ENCODE assay signal across 33 cellular contexts in genomic region chrX:24184018-24184417, GRCh38. TPM values are rescaled to one million over a fixed set of nuclear protein-coding genes. Genes with fewer than 3 reads are reported as not detected.
DNase-seq lines count a peak whose midpoint lies in the region; ATAC-seq and TF ChIP-seq lines count a peak whose summit lies in the region.
"Had no signal": no experiment of that assay in that cellular context is flagged by ENCODE, and none has a peak within 500 bp of the region (broad histone marks: within the 10 kb centered on the region; RNA-seq: fewer than 3 reads in every experiment).

No MANE protein-coding gene starts in this region.

- H3K4me1 ChIP-seq in cardiac muscle cell (ENCODE audit: low read depth): peaks cover 3% of the 10 kb centered on the region
- peaks cover 0 to 12% of the 10 kb centered on the region in 2 donors for H3K4me1 ChIP-seq in left lung
- H3K4me1 ChIP-seq: uterus had no signal

- DNase-seq in cardiac muscle cell (ENCODE audit: low read depth in 1 of 2, low spot score in 1 of 2) (peak in 1 of 2 donors; percentile 66), cardiac septum (ENCODE audit: low spot score) (no peak), left lung (no peak), GM03348 (ENCODE audit: low spot score) (no peak), HUDEP-2 (lab: John Stamatoyannopoulos, UW; ENCODE audit: unreplicated experiment in 76 of 76) (no peak)
- DNase-seq in activated T-cell treated with anti-CD3 and anti-CD28 coated beads, Interleukin-2, amount 50 U/mL, for 4 hours: no peak
- DNase-seq: activated CD4-positive, alpha-beta T cell treated with anti-CD3 and anti-CD28 coated beads for 4 hours; activated effector memory CD4-positive, alpha-beta T cell treated with Interleukin-2 at 50 U/mL for 16 hours; activated naive CD8-positive, alpha-beta T cell treated with anti-CD3 and anti-CD28 coated beads for 36 hours; aorta; caudate nucleus; CD8-positive, alpha-beta T cell; effector memory CD4-positive, alpha-beta T cell; EL; H9; mammary epithelial cell; MM.1S; mucosa of descending colon; NCI-H1436 treated with DMSO at 0.1 percent for 48 hours; NCI-H226; NCI-H69; stimulated activated CD4-positive, alpha-beta T cell treated with anti-CD3 and anti-CD28 coated beads, Interleukin-1b, Interleukin-23, amount 100 ng/mL, for 48 hours; stimulated activated naive CD8-positive, alpha-beta T cell treated with anti-CD3 and anti-CD28 coated beads, Interleukin-15, Interleukin-2, amounts not matched to agents 100 U/mL and 50 U/mL, for 24 hours; uterus; WERI-Rb-1 had no signal

- H3K27ac ChIP-seq in cardiac muscle cell (peak overlapping the region; percentile 4), left lung (no peak overlapping the region)
- H3K27ac ChIP-seq: coronary artery, epithelial cell of prostate, thoracic aorta, uterus, WERI-Rb-1 had no signal

- TF ChIP-seq CTCF in cardiac muscle cell (IDR thresholded peaks at IDR 0.05; ENCODE audit: low read depth, low read length): no peak
- TF ChIP-seq CTCF in left lung (IDR thresholded peaks at IDR 0.05): no peak

- H3K9me3 ChIP-seq in cardiac muscle cell (ENCODE audit: low read depth) (no peaks in the 10 kb centered on the region), left lung (no peaks in the 10 kb centered on the region)
- H3K9me3 ChIP-seq: mucosa of descending colon, thoracic aorta, uterus had no signal

- H3K36me3 ChIP-seq in cardiac muscle cell: peaks cover 33% of the 10 kb centered on the region
- peaks cover 3 to 23% of the 10 kb centered on the region in 2 donors for H3K36me3 ChIP-seq in left lung
- H3K36me3 ChIP-seq: thoracic aorta, uterus had no signal

- H3K36me3 Mint-ChIP-seq in activated T-cell treated with anti-CD3 and anti-CD28 coated beads, Interleukin-2, amount 50 U/mL, for 4 hours (ENCODE audit: insufficient read depth): peaks cover 8% of the 10 kb centered on the region

- peak; percentile 54 for ATAC-seq in esophagus mucosa
- peak; percentile 44 for ATAC-seq in left lung
- ATAC-seq in GM21515 (IDR thresholded peaks at IDR 0.05; ENCODE audit: unreplicated experiment): no peak
- ATAC-seq in activated T-cell treated with anti-CD3 and anti-CD28 coated beads, Interleukin-2, amount 50 U/mL, for 4 hours: no peak
- ATAC-seq: CD8-positive, alpha-beta T cell; GM12878; mucosa of descending colon; Panc1; stimulated activated naive CD8-positive, alpha-beta T cell treated with anti-CD3 and anti-CD28 coated beads, Interleukin-15, Interleukin-2, amounts not matched to agents 100 U/mL and 50 U/mL, for 24 hours had no signal

- H3K4me3 ChIP-seq in cardiac muscle cell (no peak overlapping the region), left lung (no peak overlapping the region)
- H3K4me3 ChIP-seq: coronary artery, GM12878, mucosa of descending colon, thoracic aorta, uterus had no signal

- no peak overlapping the region for H3K4me3 Mint-ChIP-seq in activated T-cell treated with anti-CD3 and anti-CD28 coated beads, Interleukin-2, amount 50 U/mL, for 4 hours
- H3K4me3 Mint-ChIP-seq: activated naive CD8-positive, alpha-beta T cell treated with anti-CD3 and anti-CD28 coated beads for 36 hours; CD8-positive, alpha-beta T cell; H9; nephron had no signal

- H3K27me3 Mint-ChIP-seq in activated T-cell treated with anti-CD3 and anti-CD28 coated beads, Interleukin-2, amount 50 U/mL, for 4 hours (ENCODE audit: low read depth): no peaks in the 10 kb centered on the region
- H3K27me3 Mint-ChIP-seq: activated naive CD8-positive, alpha-beta T cell treated with anti-CD3 and anti-CD28 coated beads for 36 hours had no signal

- intact Hi-C loops in cardiac septum (cut with DNase I) (no loop called here), left lung (cut with DNase I) (no loop called here)

- H3K27me3 ChIP-seq in cardiac muscle cell: no peaks in the 10 kb centered on the region
- H3K27me3 ChIP-seq in left lung: no peaks in the 10 kb centered on the region
- H3K27me3 ChIP-seq: uterus had no signal

- no peaks in the 10 kb centered on the region for H3K9me3 Mint-ChIP-seq in activated T-cell treated with anti-CD3 and anti-CD28 coated beads, Interleukin-2, amount 50 U/mL, for 4 hours
- H3K9me3 Mint-ChIP-seq: activated naive CD8-positive, alpha-beta T cell treated with anti-CD3 and anti-CD28 coated beads for 36 hours; CD8-positive, alpha-beta T cell; H9; nephron had no signal

- peaks cover 24% of the 10 kb centered on the region for H3K4me1 Mint-ChIP-seq in activated T-cell treated with anti-CD3 and anti-CD28 coated beads, Interleukin-2, amount 50 U/mL, for 4 hours (ENCODE audit: low read depth)
- H3K4me1 Mint-ChIP-seq: H9, nephron had no signal

RNA-seq across cellular contexts. Expression of gene ZFX, which starts 34.5 kb away (rescaled TPM):
- 39.9 and 43.6 TPM in 2 replicates for total RNA-seq in cardiac muscle cell
- 24.6 and 36.6 TPM in 2 replicates for polyA plus RNA-seq in cardiac muscle cell
- total RNA-seq in cardiac septum: 57.2 TPM
- total RNA-seq in esophagus mucosa: 28.4 TPM
- total RNA-seq in left lung: 10 to 100 TPM; 40.4 to 50.7 TPM
- total RNA-seq in activated T-cell treated with anti-CD3 and anti-CD28 coated beads, Interleukin-2, amount 50 U/mL, for 4 hours: 10 to 100 TPM; 36.6 to 66.5 (median 37.9) TPM

Comparison
In these comparisons a context has a peak if more than half of its experiments do, and no peak if none do; other contexts are left out.
1. ATAC-seq: peak in esophagus mucosa (single experiment) and left lung (single experiment); none in GM21515 (single experiment) and activated T-cell treated with anti-CD3 and anti-CD28 coated beads, Interleukin-2, amount 50 U/mL, for 4 hours (0 of 2).